20 cellular contexts compared by ENCODE assay signal in the genomic region with DNA sequence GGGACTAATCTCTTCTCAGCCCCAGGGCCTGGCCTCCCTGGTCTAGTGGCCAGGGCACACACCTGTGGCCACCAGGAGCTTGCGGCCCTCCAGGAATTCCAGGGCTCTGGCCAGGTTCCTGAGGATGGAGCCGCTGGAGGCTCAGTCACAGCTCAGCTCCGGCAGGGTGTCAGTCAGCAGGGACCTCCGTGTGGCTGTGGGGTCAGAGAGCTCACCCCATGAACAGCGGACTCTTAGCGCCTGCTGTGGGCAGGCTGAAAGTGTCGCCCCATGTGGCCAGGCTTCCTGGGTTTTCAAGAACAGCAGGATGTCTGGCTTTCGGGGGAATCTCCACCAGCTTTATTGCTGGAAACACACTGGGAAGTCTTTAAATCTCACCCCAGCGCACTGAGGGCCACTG. TPM values are rescaled to one million over a fixed set of nuclear protein-coding genes. Genes with fewer than 3 reads are reported as not detected.
DNase-seq lines count a peak whose midpoint lies in the region; TF ChIP-seq lines count a peak whose summit lies in the region.
"Had no signal": no experiment of that assay in that cellular context is flagged by ENCODE, and none has a peak within 500 bp of the region (broad histone marks: within the 10 kb centered on the region; RNA-seq: fewer than 3 reads in every experiment).

No MANE protein-coding gene starts in this region.

- no peak overlapping the region for H3K4me3 ChIP-seq in esophagus (ENCODE audit: low read depth in 1 of 2, low read length in 2 of 2)
- no peak overlapping the region for H3K4me3 ChIP-seq in osteoblast (ENCODE audit: insufficient read depth, low read length)
- H3K4me3 ChIP-seq: A549, GM23338 had no signal

- no peak overlapping the region for H3K4me3 Mint-ChIP-seq in Calu3 (ENCODE audit: low read depth, unreplicated experiment)
- H3K4me3 Mint-ChIP-seq: CD4-positive, alpha-beta T cell; GM23338; H9 had no signal

- WGBS in esophagus, 2 donors = 84 to 88% methylated on average over 9 of the region's 9 CpGs

- DNase-seq in NCI-H146 (lab: John Stamatoyannopoulos, UW) (peak; percentile 46), NCI-H146 treated with DMSO at 0.1 percent for 48 hours (lab: John Stamatoyannopoulos, UW; ENCODE audit: unreplicated experiment) (no peak), osteoblast (ENCODE audit: insufficient read length, low spot score, missing footprints) (peak; percentile 63), Calu3 (no peak)
- DNase-seq in activated naive CD4-positive, alpha-beta T cell (lab: John Stamatoyannopoulos, UW) = no peak
- DNase-seq: AML-193; Caco-2; CD4-positive, alpha-beta T cell; DMS153; DMS79; GDM1; H9; IMR-90 had no signal

- H3K4me1 Mint-ChIP-seq in Calu3 (ENCODE audit: low read depth, unreplicated experiment) = peaks cover 11% of the 10 kb centered on the region

- H3K4me1 ChIP-seq in esophagus (ENCODE audit: control insufficient read depth in 2 of 2, insufficient read depth in 2 of 2, low read length in 1 of 2) (peaks cover 11 to 33% of the 10 kb centered on the region in 2 donors), osteoblast (ENCODE audit: insufficient read depth, low read length) (peaks cover 18% of the 10 kb centered on the region)

- H3K9me3 ChIP-seq in esophagus (ENCODE audit: control insufficient read depth in 2 of 2, insufficient read depth in 1 of 2, low read depth in 1 of 2, low read length in 1 of 2) (no peaks in the 10 kb centered on the region), osteoblast (ENCODE audit: low read depth, low read length) (no peaks in the 10 kb centered on the region)
- H3K9me3 ChIP-seq: A549, Caco-2 had no signal

- no peak for TF ChIP-seq EP300 in Ishikawa (IDR thresholded peaks at IDR 0.05; ENCODE audit: borderline replicate concordance)

- TF ChIP-seq CTCF in osteoblast (IDR thresholded peaks at IDR 0.05; ENCODE audit: extremely low read depth, low read depth, low read length) (no peak), Calu3 (IDR thresholded peaks at IDR 0.05; ENCODE audit: unreplicated experiment) (no peak)

- peaks cover 5% of the 10 kb centered on the region for H3K36me3 Mint-ChIP-seq in Calu3 (ENCODE audit: insufficient read depth, unreplicated experiment)

- no peak overlapping the region for H3K27ac Mint-ChIP-seq in Calu3 (ENCODE audit: unreplicated experiment)
- H3K27ac Mint-ChIP-seq: CD4-positive, alpha-beta T cell; GM23338; H9 had no signal

- no peak for TF ChIP-seq RAD21 in Ishikawa (IDR thresholded peaks at IDR 0.05; ENCODE audit: low read depth)

- no peaks in the 10 kb centered on the region for H3K27me3 ChIP-seq in esophagus (ENCODE audit: control insufficient read depth in 1 of 2, insufficient read depth in 2 of 2, low read length in 2 of 2)
- H3K27me3 ChIP-seq in osteoblast (ENCODE audit: insufficient read depth, low read length) = peaks cover 5% of the 10 kb centered on the region

- H3K36me3 ChIP-seq in esophagus (ENCODE audit: control insufficient read depth in 2 of 2, insufficient read depth in 2 of 2, low read length in 1 of 2) (no peaks in the 10 kb centered on the region), osteoblast (ENCODE audit: insufficient read depth, low read length) (no peaks in the 10 kb centered on the region)

- H3K9me3 Mint-ChIP-seq in Calu3 (ENCODE audit: low read depth, unreplicated experiment) = no peaks in the 10 kb centered on the region
- H3K9me3 Mint-ChIP-seq: CD4-positive, alpha-beta T cell; GM23338 had no signal

- no peaks in the 10 kb centered on the region for H3K79me2 ChIP-seq in osteoblast (ENCODE audit: insufficient read depth, low read length)

- H3K27ac ChIP-seq in esophagus (ENCODE audit: low read depth in 2 of 2, low read length in 1 of 2) = peak overlapping the region; percentile 51 to 52
- H3K27ac ChIP-seq in osteoblast (ENCODE audit: low read depth, low read length) = no peak overlapping the region
- H3K27ac ChIP-seq: 22Rv1, A549, C4-2B, HL-60 had no signal

- H4K20me1 ChIP-seq in osteoblast (ENCODE audit: insufficient read depth, low read length) = no peaks in the 10 kb centered on the region

- no peak overlapping the region for H2AFZ ChIP-seq in osteoblast (ENCODE audit: low read length)
- H2AFZ ChIP-seq: GM23338 had no signal

- CTCF ChIA-PET in Calu3 (lab: Charles Lee) = interaction anchor here (0.6 kb wide), 1 partner anchor 9 kb away, joined by 4 read pairs; no protein-coding TSS in a partner anchor

- intact Hi-C loops in Calu3 (cut with micrococcal nuclease; ENCODE audit: unreplicated experiment) = loop anchor here (5.0 to 10.0 kb wide), 2 partner anchors 223 to 405 kb away; a partner anchor contains a TSS

- BruUV-seq in Calu3 (replicated peaks; lab: Mats Ljungman, UMichigan) = no TSS peak

- no peak overlapping the region for H3K4me2 ChIP-seq in osteoblast (ENCODE audit: insufficient read depth, low read length)
- H3K4me2 ChIP-seq: A549, GM23338 had no signal

- H3K27me3 Mint-ChIP-seq in Calu3 (ENCODE audit: unreplicated experiment) = no peaks in the 10 kb centered on the region
- H3K27me3 Mint-ChIP-seq: CD4-positive, alpha-beta T cell had no signal

TF ChIP-seq in Ishikawa, 13 proteins besides CTCF, POLR2A, EP300 and RAD21:
- TF ChIP-seq EGR1 (IDR thresholded peaks at IDR 0.05) (no peak), TCF12 (IDR thresholded peaks at IDR 0.05; ENCODE audit: low read depth) (0 out of 2 replicates have a peak, but pooled peaks have one; percentile 10)

RNA-seq across cellular contexts. Expression of a gene that starts 19.3 kb away (rescaled TPM):
- polyA plus RNA-seq in esophagus = 10 to 100 TPM; 18.0 to 19.2 TPM
- total RNA-seq in osteoblast (3.5 and 3.6 TPM in 2 replicates), Calu3 (2022) (7.8 and 10.8 TPM in 2 replicates)
- polyA plus RNA-seq: GM23338 had no signal

RNA-seq across cellular contexts. Expression of a gene that starts 21.2 kb away (rescaled TPM):
- polyA plus RNA-seq in esophagus = 10 to 100 TPM; 12.4 to 14.4 TPM
- total RNA-seq in osteoblast (0.29 and 0.36 TPM in 2 replicates), Calu3 (2022) (1.0 and 1.2 TPM in 2 replicates)

Comparison
In these comparisons a context has a peak if more than half of its experiments do, and no peak if none do; other contexts are left out.
1. DNase-seq: peak in NCI-H146 (single experiment) and osteoblast (single experiment); none in NCI-H146 treated with DMSO at 0.1 percent for 48 hours (single experiment), activated naive CD4-positive, alpha-beta T cell (0 of 4) and Calu3 (single experiment).